ENCODE assay signal across 1 cellular context in genomic region chr3:44762690-44763089, GRCh38.
TF ChIP-seq lines count a peak whose summit lies in the region.

No MANE protein-coding gene starts in this region.

TF ChIP-seq in SK-N-SH, 30 proteins besides CTCF, POLR2A, EP300 and RAD21 (continued from another document):
- TF ChIP-seq PBX3 (IDR thresholded peaks at IDR 0.05) (no peak), FOXJ3 (CRISPR knock-in tag; IDR thresholded peaks at IDR 0.05) (no peak), IRF3 (IDR thresholded peaks at IDR 0.05; ENCODE audit: low read depth, low read length) (no peak), GATA2 (CRISPR knock-in tag; IDR thresholded peaks at IDR 0.05) (no peak), MEF2A (IDR thresholded peaks at IDR 0.05; ENCODE audit: borderline replicate concordance, low read depth) (no peak), USF1 (IDR thresholded peaks at IDR 0.05; ENCODE audit: borderline replicate concordance, low read depth) (no peak)
